Comparison of ENCODE assay signal across 8 cellular contexts in genomic region chr12:57759360-57759980, GRCh38.
A peak's percentile ranks its signal among the peaks of the same experiment; 100 is the strongest.
DNase-seq lines count a peak whose midpoint lies in the region; ATAC-seq, FAIRE-seq and TF ChIP-seq lines count a peak whose summit lies in the region.

No MANE protein-coding gene starts in this region.

- ATAC-seq in HG03442 (IDR thresholded peaks at IDR 0.05; ENCODE audit: unreplicated experiment), result peak; percentile 23

- no peak for TF ChIP-seq POLR2A in H54 (IDR thresholded peaks at IDR 0.05; ENCODE audit: low read depth, low read length)

- DNase-seq in DMS53 (lab: John Stamatoyannopoulos, UW), result peak; percentile 86
- peak; percentile 44 for DNase-seq in activated CD4-positive, alpha-beta T cell treated with anti-CD3 and anti-CD28 coated beads, Interleukin-2, amount 50 U/mL, for 1 hour
- peak; percentile 43 for DNase-seq in iris pigment epithelial cell (ENCODE audit: low read depth)
- no peak for DNase-seq in dedifferentiated amniotic fluid mesenchymal stem cell (ENCODE audit: extremely low spot score)
- no peak for DNase-seq in H54 (ENCODE audit: insufficient read length, low spot score)
- DNase-seq in inferior parietal cortex (ENCODE audit: extremely low spot score), result no peak
- DNase-seq in globus pallidus (ENCODE audit: low spot score), result no peak

- no peak for FAIRE-seq in H54 (lab: Jason Lieb, UNC)

Comparison
In these comparisons a context has a peak if more than half of its experiments do, and no peak if none do; other contexts are left out.
1. DNase-seq: peak in DMS53 (single experiment), activated CD4-positive, alpha-beta T cell treated with anti-CD3 and anti-CD28 coated beads, Interleukin-2, amount 50 U/mL, for 1 hour (single experiment) and iris pigment epithelial cell (single experiment); none in dedifferentiated amniotic fluid mesenchymal stem cell (single experiment), H54 (single experiment), inferior parietal cortex (single experiment) and globus pallidus (single experiment).